Comparison of ENCODE assay signal across 8 cellular contexts in the genomic region with DNA sequence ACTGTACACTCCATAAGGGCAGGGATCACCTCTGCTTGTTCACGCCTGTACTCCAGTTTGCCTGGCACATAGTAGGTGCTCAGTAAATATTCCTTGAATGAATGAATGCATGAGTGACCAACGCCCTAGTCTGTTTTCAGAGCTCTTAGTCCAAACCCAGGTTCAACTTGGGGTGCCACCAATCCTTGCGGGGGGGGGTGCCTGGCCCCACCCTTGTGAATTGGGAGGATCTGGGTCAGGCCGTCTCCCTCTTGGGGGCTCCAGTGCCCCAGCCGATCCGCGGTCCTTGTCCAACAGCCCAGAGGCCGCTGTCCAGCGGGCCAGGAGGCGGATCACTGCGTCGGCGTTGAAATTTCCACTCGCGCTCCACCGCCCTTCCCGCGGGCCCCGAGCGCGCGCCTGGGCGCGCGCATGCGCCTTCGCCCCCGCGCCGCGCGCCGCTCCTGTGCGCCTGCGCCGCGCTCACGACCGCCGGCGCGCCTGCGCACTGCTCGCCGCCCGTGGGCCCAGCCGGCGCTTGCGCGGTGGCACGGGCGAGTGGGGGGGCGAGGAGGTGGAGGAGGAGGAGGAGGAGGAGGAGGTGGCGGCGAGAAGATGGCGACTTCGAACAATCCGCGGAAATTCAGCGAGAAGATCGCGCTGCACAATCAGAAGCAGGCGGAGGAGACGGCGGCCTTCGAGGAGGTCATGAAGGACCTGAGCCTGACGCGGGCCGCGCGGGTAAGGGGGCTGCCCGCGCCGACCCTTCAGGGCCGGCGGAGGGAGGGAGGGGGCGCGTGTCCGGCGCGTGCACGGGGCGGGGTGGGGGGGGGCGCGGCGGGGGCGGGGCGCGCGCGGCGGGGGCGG. TPM values are rescaled to one million over a fixed set of nuclear protein-coding genes. Genes with fewer than 3 reads are reported as not detected.
DNase-seq lines count a peak whose midpoint lies in the region; ATAC-seq and TF ChIP-seq lines count a peak whose summit lies in the region.

A gene with protein sequence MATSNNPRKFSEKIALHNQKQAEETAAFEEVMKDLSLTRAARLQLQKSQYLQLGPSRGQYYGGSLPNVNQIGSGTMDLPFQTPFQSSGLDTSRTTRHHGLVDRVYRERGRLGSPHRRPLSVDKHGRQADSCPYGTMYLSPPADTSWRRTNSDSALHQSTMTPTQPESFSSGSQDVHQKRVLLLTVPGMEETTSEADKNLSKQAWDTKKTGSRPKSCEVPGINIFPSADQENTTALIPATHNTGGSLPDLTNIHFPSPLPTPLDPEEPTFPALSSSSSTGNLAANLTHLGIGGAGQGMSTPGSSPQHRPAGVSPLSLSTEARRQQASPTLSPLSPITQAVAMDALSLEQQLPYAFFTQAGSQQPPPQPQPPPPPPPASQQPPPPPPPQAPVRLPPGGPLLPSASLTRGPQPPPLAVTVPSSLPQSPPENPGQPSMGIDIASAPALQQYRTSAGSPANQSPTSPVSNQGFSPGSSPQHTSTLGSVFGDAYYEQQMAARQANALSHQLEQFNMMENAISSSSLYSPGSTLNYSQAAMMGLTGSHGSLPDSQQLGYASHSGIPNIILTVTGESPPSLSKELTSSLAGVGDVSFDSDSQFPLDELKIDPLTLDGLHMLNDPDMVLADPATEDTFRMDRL (plus strand): TSS at position 572 of the 846 bp plus-strand sequence. CDS start 23 bp downstream, at position 595.

- H3K27me3 Mint-ChIP-seq in endothelial cell (ENCODE audit: unreplicated experiment) = peaks cover under 1% of the 10 kb centered on the region
- H3K27me3 Mint-ChIP-seq in mesothelial cell of epicardium (ENCODE audit: low read depth) = no peaks in the 10 kb centered on the region

- H3K9me3 Mint-ChIP-seq in endothelial cell (ENCODE audit: unreplicated experiment) (no peaks in the 10 kb centered on the region), mesothelial cell of epicardium (no peaks in the 10 kb centered on the region)

- TF ChIP-seq CTCF in C4-2B (conservative IDR thresholded peaks at IDR 0.05) = no peak
- TF ChIP-seq CTCF in endothelial cell (IDR thresholded peaks at IDR 0.05; ENCODE audit: unreplicated experiment) = no peak
- TF ChIP-seq CTCF in mesothelial cell of epicardium (IDR thresholded peaks at IDR 0.05; ENCODE audit: unreplicated experiment) = no peak

- H3K4me1 Mint-ChIP-seq in endothelial cell (ENCODE audit: unreplicated experiment) = peaks cover 4% of the 10 kb centered on the region
- H3K4me1 Mint-ChIP-seq in mesothelial cell of epicardium = peaks cover 13% of the 10 kb centered on the region

- DNase-seq in HT1080 (ENCODE audit: low read depth) = peak; percentile 67
- peak; percentile 73 for DNase-seq in NOMO-1 treated with dmso at 0.1 percent for 144 hours (lab: John Stamatoyannopoulos, UW; ENCODE audit: unreplicated experiment)
- peak; percentile 74 for DNase-seq in activated CD8-positive, alpha-beta memory T cell treated with anti-CD3 and anti-CD28 coated beads, Interleukin-2, amount 50 U/mL, for 24 hours (ENCODE audit: extremely low read depth)
- DNase-seq in endothelial cell (ENCODE audit: low spot score) = peak; percentile 94
- peak; percentile 85 to 96 for DNase-seq in mesothelial cell of epicardium (ENCODE audit: low spot score in 2 of 2, unreplicated experiment in 2 of 2)
- DNase-seq in stimulated activated CD8-positive, alpha-beta memory T cell treated with anti-CD3 and anti-CD28 coated beads, Interleukin-15, amount 100 ng/mL, for 24 hours (ENCODE audit: low read depth) = peak; percentile 82

- H3K27ac Mint-ChIP-seq in endothelial cell (ENCODE audit: unreplicated experiment) = peak within 1 kb of the TSS; percentile 61
- H3K27ac Mint-ChIP-seq in mesothelial cell of epicardium = peak within 1 kb of the TSS; percentile 76

- peak; percentile 60 for ATAC-seq in GM19455 (IDR thresholded peaks at IDR 0.05; ENCODE audit: unreplicated experiment)

- H3K36me3 Mint-ChIP-seq in endothelial cell (ENCODE audit: low read depth, unreplicated experiment) = no peaks in the 10 kb centered on the region
- no peaks in the 10 kb centered on the region for H3K36me3 Mint-ChIP-seq in mesothelial cell of epicardium

- peak within 1 kb of the TSS; percentile 81 for H3K27ac ChIP-seq in C4-2B

- peak within 1 kb of the TSS; percentile 86 for H3K4me3 Mint-ChIP-seq in endothelial cell (ENCODE audit: unreplicated experiment)
- H3K4me3 Mint-ChIP-seq in mesothelial cell of epicardium = peak within 1 kb of the TSS; percentile 85

RNA-seq across cellular contexts. Expression of the gene that starts here (rescaled TPM):
- total RNA-seq in HT1080 (2014; rRNA removed; shearing (Covaris generic)) = 2.8 and 3.0 TPM in 2 replicates
- polyA plus RNA-seq in HT1080 (2015; cell fraction: cytosol; rRNA removed) = 4.3 and 4.5 TPM in 2 replicates
- polyA plus RNA-seq in HT1080 (2015; cell fraction: nucleus; rRNA removed) = 7.8 and 11.8 TPM in 2 replicates
- total RNA-seq in endothelial cell (ENCODE audit: unreplicated experiment) = 17.5 TPM
- 29.5 to 31.9 TPM (median 29.5 TPM) in 3 replicates for total RNA-seq in mesothelial cell of epicardium

Comparison
In these comparisons a context has a peak if more than half of its experiments do, and no peak if none do; other contexts are left out.
1. Peak in every context shown above with its lines: DNase-seq, ATAC-seq and H3K27ac ChIP-seq.